ENCODE assay signal across 11 cellular contexts in genomic region chr2:147499785-147500184, GRCh38.
DNase-seq lines count a peak whose midpoint lies in the region; ATAC-seq and TF ChIP-seq lines count a peak whose summit lies in the region.
"Had no signal": no experiment of that assay in that cellular context is flagged by ENCODE, and none has a peak within 500 bp of the region (broad histone marks: within the 10 kb centered on the region; RNA-seq: fewer than 3 reads in every experiment).

No MANE protein-coding gene starts in this region.

- no peak for DNase-seq in activated T-cell treated with anti-CD3 and anti-CD28 coated beads, Interleukin-2, amount 50 U/mL, for 72 hours
- DNase-seq in activated T-cell treated with anti-CD3 and anti-CD28 coated beads, Interleukin-2, amount 50 U/mL, for 4 hours = no peak
- DNase-seq in activated T-helper 1 cell treated with anti-CD3 and anti-CD28 coated beads, Interleukin-12 subunit alpha, Interleukin-12 subunit beta, Interleukin-2, Interleukin-4 antibody, amounts not matched to agents 30 ng/mL and 10 ng/mL and 1 ng/mL, durations not matched to agents 14 hours and 24 hours and 36 hours (ENCODE audit: low spot score) = no peak
- DNase-seq in stimulated activated effector memory CD8-positive, alpha-beta T cell treated with anti-CD3 and anti-CD28 coated beads, Interleukin-12 subunit alpha, Interleukin-12 subunit beta, amount 100 ng/mL, for 72 hours (ENCODE audit: low spot score in 2 of 2) = no peak
- DNase-seq in SKM-1 treated with dmso at 0.1 percent for 144 hours (lab: John Stamatoyannopoulos, UW; ENCODE audit: unreplicated experiment) (no peak), Peyer's patch (no peak)
- no peak for DNase-seq in effector CD4-positive, alpha-beta T cell
- DNase-seq: amygdala; NCI-H2029; stimulated activated CD4-positive, alpha-beta T cell treated with anti-CD3 and anti-CD28 coated beads, Interleukin-4, amount 100 ng/mL, for 4 hours had no signal

- H3K27ac ChIP-seq in Peyer's patch = no peak overlapping the region

- TF ChIP-seq CTCF in Peyer's patch (IDR thresholded peaks at IDR 0.05) = peak in 1 of 6 experiments; percentile 3

- peaks cover 0 to 5% (median 0%) of the 10 kb centered on the region in 4 donors for H3K4me1 ChIP-seq in Peyer's patch

- H3K9me3 ChIP-seq in Peyer's patch = no peaks in the 10 kb centered on the region

- no peak overlapping the region for H3K4me3 ChIP-seq in Peyer's patch

- H3K36me3 Mint-ChIP-seq in activated T-cell treated with anti-CD3 and anti-CD28 coated beads, Interleukin-2, amount 50 U/mL, for 72 hours (ENCODE audit: insufficient read depth in 2 of 2) = no peaks in the 10 kb centered on the region
- peaks cover under 1% of the 10 kb centered on the region for H3K36me3 Mint-ChIP-seq in activated T-cell treated with anti-CD3 and anti-CD28 coated beads, Interleukin-2, amount 50 U/mL, for 4 hours (ENCODE audit: insufficient read depth)
- H3K36me3 Mint-ChIP-seq in activated T-helper 1 cell treated with anti-CD3 and anti-CD28 coated beads, Interleukin-12 subunit alpha, Interleukin-12 subunit beta, Interleukin-2, Interleukin-4 antibody, amounts not matched to agents 30 ng/mL and 10 ng/mL and 1 ng/mL, durations not matched to agents 14 hours and 24 hours and 36 hours (ENCODE audit: low read depth) = peaks cover 7% of the 10 kb centered on the region
- H3K36me3 Mint-ChIP-seq in stimulated activated effector memory CD8-positive, alpha-beta T cell treated with anti-CD3 and anti-CD28 coated beads, Interleukin-12 subunit alpha, Interleukin-12 subunit beta, amount 100 ng/mL, for 72 hours = no peaks in the 10 kb centered on the region

- no peak for ATAC-seq in activated T-cell treated with anti-CD3 and anti-CD28 coated beads, Interleukin-2, amount 50 U/mL, for 72 hours (replicated peaks in 1 of 2)
- ATAC-seq in activated T-cell treated with anti-CD3 and anti-CD28 coated beads, Interleukin-2, amount 50 U/mL, for 4 hours = no peak
- ATAC-seq in HG02798 (IDR thresholded peaks at IDR 0.05; ENCODE audit: poor library complexity, unreplicated experiment) = peak; percentile 54
- ATAC-seq in stimulated activated effector memory CD8-positive, alpha-beta T cell treated with anti-CD3 and anti-CD28 coated beads, Interleukin-12 subunit alpha, Interleukin-12 subunit beta, amount 100 ng/mL, for 72 hours = no peak

- H3K36me3 ChIP-seq in Peyer's patch = no peaks in the 10 kb centered on the region

- no peak for TF ChIP-seq POLR2A in Peyer's patch (IDR thresholded peaks at IDR 0.05)

- peak overlapping the region; percentile 23 to 63 for H3K4me3 Mint-ChIP-seq in activated T-cell treated with anti-CD3 and anti-CD28 coated beads, Interleukin-2, amount 50 U/mL, for 72 hours
- no peak overlapping the region for H3K4me3 Mint-ChIP-seq in activated T-cell treated with anti-CD3 and anti-CD28 coated beads, Interleukin-2, amount 50 U/mL, for 4 hours
- H3K4me3 Mint-ChIP-seq in activated T-helper 1 cell treated with anti-CD3 and anti-CD28 coated beads, Interleukin-12 subunit alpha, Interleukin-12 subunit beta, Interleukin-2, Interleukin-4 antibody, amounts not matched to agents 30 ng/mL and 10 ng/mL and 1 ng/mL, durations not matched to agents 14 hours and 24 hours and 36 hours = peak overlapping the region; percentile 63
- H3K4me3 Mint-ChIP-seq in stimulated activated effector memory CD8-positive, alpha-beta T cell treated with anti-CD3 and anti-CD28 coated beads, Interleukin-12 subunit alpha, Interleukin-12 subunit beta, amount 100 ng/mL, for 72 hours = peak overlapping the region; percentile 12

- H3K4me1 Mint-ChIP-seq in activated T-cell treated with anti-CD3 and anti-CD28 coated beads, Interleukin-2, amount 50 U/mL, for 72 hours (ENCODE audit: low read depth) = peaks cover 19% of the 10 kb centered on the region
- peaks cover 54% of the 10 kb centered on the region for H3K4me1 Mint-ChIP-seq in activated T-cell treated with anti-CD3 and anti-CD28 coated beads, Interleukin-2, amount 50 U/mL, for 4 hours (ENCODE audit: low read depth)
- H3K4me1 Mint-ChIP-seq in activated T-helper 1 cell treated with anti-CD3 and anti-CD28 coated beads, Interleukin-12 subunit alpha, Interleukin-12 subunit beta, Interleukin-2, Interleukin-4 antibody, amounts not matched to agents 30 ng/mL and 10 ng/mL and 1 ng/mL, durations not matched to agents 14 hours and 24 hours and 36 hours (ENCODE audit: low read depth) = peaks cover 62% of the 10 kb centered on the region
- peaks cover 9% of the 10 kb centered on the region for H3K4me1 Mint-ChIP-seq in stimulated activated effector memory CD8-positive, alpha-beta T cell treated with anti-CD3 and anti-CD28 coated beads, Interleukin-12 subunit alpha, Interleukin-12 subunit beta, amount 100 ng/mL, for 72 hours

- intact Hi-C loops in activated T-helper 1 cell treated with anti-CD3 and anti-CD28 coated beads, Interleukin-12 subunit alpha, Interleukin-12 subunit beta, Interleukin-2, Interleukin-4 antibody, amounts not matched to agents 30 ng/mL and 10 ng/mL and 1 ng/mL, durations not matched to agents 14 hours and 24 hours and 36 hours (cut with micrococcal nuclease) = loop anchor here (5.0 kb wide), 2 partner anchors 163 to 202 kb away; no protein-coding TSS in a partner anchor

- H3K27me3 ChIP-seq in Peyer's patch = no peaks in the 10 kb centered on the region

- H3K9me3 Mint-ChIP-seq in activated T-cell treated with anti-CD3 and anti-CD28 coated beads, Interleukin-2, amount 50 U/mL, for 72 hours = peaks cover 0 to 2% of the 10 kb centered on the region in 2 donors
- no peaks in the 10 kb centered on the region for H3K9me3 Mint-ChIP-seq in activated T-cell treated with anti-CD3 and anti-CD28 coated beads, Interleukin-2, amount 50 U/mL, for 4 hours
- H3K9me3 Mint-ChIP-seq in activated T-helper 1 cell treated with anti-CD3 and anti-CD28 coated beads, Interleukin-12 subunit alpha, Interleukin-12 subunit beta, Interleukin-2, Interleukin-4 antibody, amounts not matched to agents 30 ng/mL and 10 ng/mL and 1 ng/mL, durations not matched to agents 14 hours and 24 hours and 36 hours = peaks cover 13% of the 10 kb centered on the region
- no peaks in the 10 kb centered on the region for H3K9me3 Mint-ChIP-seq in stimulated activated effector memory CD8-positive, alpha-beta T cell treated with anti-CD3 and anti-CD28 coated beads, Interleukin-12 subunit alpha, Interleukin-12 subunit beta, amount 100 ng/mL, for 72 hours

- peak overlapping the region; percentile 79 for H3K27ac Mint-ChIP-seq in activated T-cell treated with anti-CD3 and anti-CD28 coated beads, Interleukin-2, amount 50 U/mL, for 72 hours
- H3K27ac Mint-ChIP-seq in activated T-helper 1 cell treated with anti-CD3 and anti-CD28 coated beads, Interleukin-12 subunit alpha, Interleukin-12 subunit beta, Interleukin-2, Interleukin-4 antibody, amounts not matched to agents 30 ng/mL and 10 ng/mL and 1 ng/mL, durations not matched to agents 14 hours and 24 hours and 36 hours = peak overlapping the region; percentile 86
- H3K27ac Mint-ChIP-seq in stimulated activated effector memory CD8-positive, alpha-beta T cell treated with anti-CD3 and anti-CD28 coated beads, Interleukin-12 subunit alpha, Interleukin-12 subunit beta, amount 100 ng/mL, for 72 hours = peak overlapping the region; percentile 41

- H3K27me3 Mint-ChIP-seq in activated T-cell treated with anti-CD3 and anti-CD28 coated beads, Interleukin-2, amount 50 U/mL, for 72 hours (ENCODE audit: low read depth) = no peaks in the 10 kb centered on the region
- no peaks in the 10 kb centered on the region for H3K27me3 Mint-ChIP-seq in activated T-cell treated with anti-CD3 and anti-CD28 coated beads, Interleukin-2, amount 50 U/mL, for 4 hours (ENCODE audit: low read depth)
- H3K27me3 Mint-ChIP-seq in activated T-helper 1 cell treated with anti-CD3 and anti-CD28 coated beads, Interleukin-12 subunit alpha, Interleukin-12 subunit beta, Interleukin-2, Interleukin-4 antibody, amounts not matched to agents 30 ng/mL and 10 ng/mL and 1 ng/mL, durations not matched to agents 14 hours and 24 hours and 36 hours (ENCODE audit: insufficient read depth) = no peaks in the 10 kb centered on the region
